In genomic region chr2:96209011-96209728, GRCh38 we compare ENCODE assay signal across 8 cellular contexts. TPM values are rescaled to one million over a fixed set of nuclear protein-coding genes. Genes with fewer than 3 reads are reported as not detected.
A peak's percentile ranks its signal among the peaks of the same experiment; 100 is the strongest.
DNase-seq lines count a peak whose midpoint lies in the region; ATAC-seq, FAIRE-seq and TF ChIP-seq lines count a peak whose summit lies in the region.

No MANE protein-coding gene starts in this region.

- H3K27ac Mint-ChIP-seq in activated CD4-positive, alpha-beta T cell treated with anti-CD3 and anti-CD28 coated beads for 36 hours: peak overlapping the region; percentile 87
- H3K27ac Mint-ChIP-seq in activated naive CD4-positive, alpha-beta T cell treated with anti-CD3 and anti-CD28 coated beads, Interleukin-2, amount 50 U/mL, for 72 hours: peak overlapping the region; percentile 81 to 89

- POLR2A ChIA-PET in activated CD4-positive, alpha-beta T cell treated with anti-CD3 and anti-CD28 coated beads for 36 hours (lab: Charles Lee): interaction anchor here (0.7 to 1.5 kb wide), 5 partner anchors 45 to 126 kb away, joined by 3 to 9 read pairs (median 6); partner anchors contain the start of gene NCAPH

- CTCF ChIA-PET in activated CD4-positive, alpha-beta T cell treated with anti-CD3 and anti-CD28 coated beads for 36 hours (lab: Charles Lee): interaction anchor here (0.6 to 1.5 kb wide), 5 partner anchors 9 to 61 kb away, joined by 3 to 8 read pairs (median 4); no protein-coding TSS in a partner anchor

- peaks cover 37% of the 10 kb centered on the region for H3K4me1 Mint-ChIP-seq in activated CD4-positive, alpha-beta T cell treated with anti-CD3 and anti-CD28 coated beads for 36 hours

- H3K4me3 ChIP-seq in keratinocyte (ENCODE audit: control insufficient read depth in 2 of 3, extremely low read depth in 1 of 3, insufficient read depth in 2 of 3, low read depth in 1 of 3, low read length in 3 of 3): peak overlapping the region; percentile 93 to 96 (median 94)

- peak overlapping the region; percentile 65 for H2AFZ ChIP-seq in keratinocyte (ENCODE audit: control insufficient read depth, low read length)

- dilution Hi-C loops in keratinocyte (cut with MboI; ENCODE audit: extremely low pct_ligation_motif_present, low sequenced_read_pairs): no loop called here

- FAIRE-seq in keratinocyte (lab: Jason Lieb, UNC): no peak

- H3K9ac ChIP-seq in keratinocyte (ENCODE audit: control insufficient read depth, extremely low read depth, insufficient read depth, low read length): peak overlapping the region; percentile 91

- no peaks in the 10 kb centered on the region for H3K36me3 ChIP-seq in keratinocyte (ENCODE audit: control insufficient read depth in 2 of 2, extremely low read depth in 1 of 2, insufficient read depth in 2 of 2, low read length in 2 of 2)

- no peaks in the 10 kb centered on the region for H3K27me3 ChIP-seq in keratinocyte (ENCODE audit: control insufficient read depth, extremely low read depth, insufficient read depth, low read length)

- peaks cover 2% of the 10 kb centered on the region for H4K20me1 ChIP-seq in keratinocyte (ENCODE audit: control insufficient read depth, extremely low read depth, insufficient read depth, low read length)

- no peak for TF ChIP-seq CTCF in keratinocyte (optimal IDR thresholded peaks at IDR 0.05 in 1 of 3, IDR thresholded peaks at IDR 0.05 in 1 of 3, conservative IDR thresholded peaks at IDR 0.05 in 1 of 3; ENCODE audit: extremely low read depth in 1 of 3, insufficient read depth in 2 of 3, low read length in 3 of 3)

- peak overlapping the region; percentile 100 for H3K4me3 Mint-ChIP-seq in activated CD4-positive, alpha-beta T cell treated with anti-CD3 and anti-CD28 coated beads for 36 hours

- ATAC-seq in activated CD4-positive, alpha-beta T cell treated with anti-CD3 and anti-CD28 coated beads for 36 hours: no peak
- no peak for ATAC-seq in activated naive CD4-positive, alpha-beta T cell treated with anti-CD3 and anti-CD28 coated beads, Interleukin-2, amount 50 U/mL, for 72 hours
- no peak for ATAC-seq in HG02970 (IDR thresholded peaks at IDR 0.05; ENCODE audit: low FRiP score, unreplicated experiment)
- no peak for ATAC-seq in HG03469 (IDR thresholded peaks at IDR 0.05; ENCODE audit: unreplicated experiment)

- no peaks in the 10 kb centered on the region for H3K9me3 Mint-ChIP-seq in activated CD4-positive, alpha-beta T cell treated with anti-CD3 and anti-CD28 coated beads for 36 hours (ENCODE audit: low read depth)
- H3K9me3 Mint-ChIP-seq in activated naive CD4-positive, alpha-beta T cell treated with anti-CD3 and anti-CD28 coated beads, Interleukin-2, amount 50 U/mL, for 72 hours: no peaks in the 10 kb centered on the region

- no peaks in the 10 kb centered on the region for H3K27me3 Mint-ChIP-seq in activated CD4-positive, alpha-beta T cell treated with anti-CD3 and anti-CD28 coated beads for 36 hours

- H3K9me3 ChIP-seq in keratinocyte (ENCODE audit: control insufficient read depth, low read depth, low read length): no peaks in the 10 kb centered on the region

- intact Hi-C loops in activated CD4-positive, alpha-beta T cell treated with anti-CD3 and anti-CD28 coated beads for 36 hours (cut with DNase I, micrococcal nuclease): loop anchor here (1.0 to 5.0 kb wide), 4 partner anchors 44 to 649 kb away; partner anchors contain the start of genes ANKRD36C (in 1 of the 2), ANKRD39 (in 1 of the 2) and ARID5A (in 1 of the 2)

- no peak for DNase-seq in activated CD4-positive, alpha-beta T cell treated with anti-CD3 and anti-CD28 coated beads for 36 hours
- no peak for DNase-seq in activated CD4-positive, alpha-beta T cell treated with anti-CD3 and anti-CD28 coated beads for 4 hours
- no peak for DNase-seq in activated naive CD4-positive, alpha-beta T cell treated with anti-CD3 and anti-CD28 coated beads, Interleukin-2, amount 50 U/mL, for 72 hours (ENCODE audit: low spot score in 2 of 2)
- DNase-seq in keratinocyte (ENCODE audit: low read depth, low spot score) (no peak), substantia nigra (lab: John Stamatoyannopoulos, UW) (peak in 2 of 49 donors; percentile 5 to 6)
- no peak for DNase-seq in activated CD8-positive, alpha-beta memory T cell treated with anti-CD3 and anti-CD28 coated beads for 24 hours

- H3K79me2 ChIP-seq in keratinocyte (ENCODE audit: control insufficient read depth, insufficient read depth, low read length): peaks cover 49% of the 10 kb centered on the region

- peak overlapping the region; percentile 95 for H3K4me2 ChIP-seq in keratinocyte (ENCODE audit: control insufficient read depth, extremely low read depth, insufficient read depth, low read depth, low read length)

- peak overlapping the region; percentile 78 for H3K27ac ChIP-seq in keratinocyte (ENCODE audit: control insufficient read depth, insufficient read depth, low read length)
- peak overlapping the region; percentile 92 for H3K27ac ChIP-seq in substantia nigra (ENCODE audit: low read depth, low read length, poor library complexity, severe bottlenecking)

- peaks cover 37% of the 10 kb centered on the region for H3K4me1 ChIP-seq in keratinocyte (ENCODE audit: control insufficient read depth, extremely low read depth, insufficient read depth, low read length)

- no peaks in the 10 kb centered on the region for H3K9me1 ChIP-seq in keratinocyte (ENCODE audit: control insufficient read depth, extremely low read depth, insufficient read depth, low read length)

- H3K36me3 Mint-ChIP-seq in activated CD4-positive, alpha-beta T cell treated with anti-CD3 and anti-CD28 coated beads for 36 hours (ENCODE audit: low read depth): peaks cover 30% of the 10 kb centered on the region
- H3K36me3 Mint-ChIP-seq in activated naive CD4-positive, alpha-beta T cell treated with anti-CD3 and anti-CD28 coated beads, Interleukin-2, amount 50 U/mL, for 72 hours: peaks cover 21 to 29% of the 10 kb centered on the region in 2 donors

RNA-seq across cellular contexts. Expression of gene STARD7, which starts 0.5 kb away (rescaled TPM):
- 100 to 1,000 TPM; 151 to 173 TPM for total RNA-seq in activated CD4-positive, alpha-beta T cell treated with anti-CD3 and anti-CD28 coated beads for 36 hours
- 100 to 1,000 TPM in 1 of 2 donors, 10 to 100 TPM in 1; 82.9 to 159 TPM for total RNA-seq in activated naive CD4-positive, alpha-beta T cell treated with anti-CD3 and anti-CD28 coated beads, Interleukin-2, amount 50 U/mL, for 72 hours
- 44.8 to 84.6 TPM (median 73.4 TPM) in 3 replicates for polyA plus RNA-seq in keratinocyte
- polyA plus RNA-seq in keratinocyte (2011; ENCODE audit: low read depth): 29.8 TPM
- 55.3 and 75.9 TPM in 2 replicates for polyA plus RNA-seq in keratinocyte (2011; cell fraction: cytosol; rRNA removed)
- 50.8 and 61.7 TPM in 2 replicates for polyA plus RNA-seq in keratinocyte (2011; cell fraction: nucleus; rRNA removed)
- polyA plus RNA-seq in keratinocyte (2012; ENCODE audit: low replicate concordance): 36.6 and 67.5 TPM in 2 replicates
- 35.4 to 80.6 TPM (median 49.0 TPM) in 3 replicates for polyA minus RNA-seq in keratinocyte
- polyA minus RNA-seq in keratinocyte (2011; cell fraction: cytosol; rRNA and poly(A)+ RNA removed): 69.3 TPM
- polyA minus RNA-seq in keratinocyte (2011; cell fraction: nucleus; rRNA and poly(A)+ RNA removed): 38.5 and 64.8 TPM in 2 replicates

RNA-seq across cellular contexts. Expression of gene TMEM127, which starts 56.6 kb away (rescaled TPM):
- total RNA-seq in activated CD4-positive, alpha-beta T cell treated with anti-CD3 and anti-CD28 coated beads for 36 hours: 10 to 100 TPM; 16.6 to 17.9 TPM
- 10 to 100 TPM; 16.5 to 17.6 TPM for total RNA-seq in activated naive CD4-positive, alpha-beta T cell treated with anti-CD3 and anti-CD28 coated beads, Interleukin-2, amount 50 U/mL, for 72 hours
- 30.8 to 45.6 TPM (median 35.8 TPM) in 3 replicates for polyA plus RNA-seq in keratinocyte
- 26.4 TPM for polyA plus RNA-seq in keratinocyte (2011; ENCODE audit: low read depth)
- polyA plus RNA-seq in keratinocyte (2011; cell fraction: cytosol; rRNA removed): 35.0 and 37.6 TPM in 2 replicates
- polyA plus RNA-seq in keratinocyte (2011; cell fraction: nucleus; rRNA removed): 52.9 and 61.3 TPM in 2 replicates
- 23.9 and 31.5 TPM in 2 replicates for polyA plus RNA-seq in keratinocyte (2012; ENCODE audit: low replicate concordance)
- polyA minus RNA-seq in keratinocyte: 65.0 to 153 TPM (median 74.8 TPM) in 3 replicates
- polyA minus RNA-seq in keratinocyte (2011; cell fraction: cytosol; rRNA and poly(A)+ RNA removed): 25.7 TPM
- 40.5 and 54.1 TPM in 2 replicates for polyA minus RNA-seq in keratinocyte (2011; cell fraction: nucleus; rRNA and poly(A)+ RNA removed)

RNA-seq across cellular contexts. Expression of gene CIAO1, which starts 56.9 kb away (rescaled TPM):
- 10 to 100 TPM; 72.1 to 77.6 TPM for total RNA-seq in activated CD4-positive, alpha-beta T cell treated with anti-CD3 and anti-CD28 coated beads for 36 hours
- total RNA-seq in activated naive CD4-positive, alpha-beta T cell treated with anti-CD3 and anti-CD28 coated beads, Interleukin-2, amount 50 U/mL, for 72 hours: 10 to 100 TPM; 71.5 to 82.9 TPM
- polyA plus RNA-seq in keratinocyte: 67.4 to 90.9 TPM (median 76.9 TPM) in 3 replicates
- polyA plus RNA-seq in keratinocyte (2011; ENCODE audit: low read depth): 27.9 TPM
- polyA plus RNA-seq in keratinocyte (2011; cell fraction: cytosol; rRNA removed): 68.9 and 77.2 TPM in 2 replicates
- 90.0 and 99.6 TPM in 2 replicates for polyA plus RNA-seq in keratinocyte (2011; cell fraction: nucleus; rRNA removed)
- polyA plus RNA-seq in keratinocyte (2012; ENCODE audit: low replicate concordance): 45.4 and 51.1 TPM in 2 replicates
- polyA minus RNA-seq in keratinocyte: 86.5 to 115 TPM (median 105 TPM) in 3 replicates
- 73.5 TPM for polyA minus RNA-seq in keratinocyte (2011; cell fraction: cytosol; rRNA and poly(A)+ RNA removed)
- 55.8 and 65.5 TPM in 2 replicates for polyA minus RNA-seq in keratinocyte (2011; cell fraction: nucleus; rRNA and poly(A)+ RNA removed)
